In the genomic region with DNA sequence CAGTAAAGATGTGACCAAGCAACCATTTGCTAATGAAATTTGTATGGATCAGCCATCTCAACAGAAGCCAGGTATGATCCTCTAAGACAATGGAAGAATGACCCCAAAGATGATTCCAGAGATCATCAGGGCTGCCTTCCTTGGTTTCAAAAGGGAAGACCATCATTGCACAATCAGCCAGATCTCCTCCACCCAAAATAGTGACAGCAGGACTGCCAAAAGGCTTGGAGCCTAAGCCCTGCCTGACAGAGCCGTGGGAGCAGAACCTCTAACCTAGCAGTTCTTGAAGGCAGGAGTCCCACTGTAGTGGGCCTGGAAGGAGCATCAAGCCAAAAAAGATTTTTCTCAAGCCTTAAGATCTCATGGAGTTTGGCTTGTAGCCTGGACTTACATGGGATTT, we compare ENCODE assay signal across 18 cellular contexts.
"Had no signal": no experiment of that assay in that cellular context is flagged by ENCODE, and none has a peak within 500 bp of the region (broad histone marks: within the 10 kb centered on the region; RNA-seq: fewer than 3 reads in every experiment).

No MANE protein-coding gene starts in this region.

- H3K9me3 ChIP-seq: pancreas had no signal

- H3K27ac ChIP-seq: dorsolateral prefrontal cortex, left lung, pancreas had no signal

- FAIRE-seq: frontal cortex, pancreas, urothelium cell line had no signal

- DNase-seq: cortex of kidney; dorsolateral prefrontal cortex; effector CD8-positive, alpha-beta T cell; glutamatergic neuron; islet precursor cell; left lung; mesenchymal stem cell; midbrain; occipital lobe; pancreas; right cardiac atrium; stimulated activated CD4-positive, alpha-beta T cell treated with anti-CD3 and anti-CD28 coated beads, Interleukin-2, amount 100 ng/mL, for 48 hours; stimulated activated naive CD4-positive, alpha-beta T cell treated with Interleukin-2 at 50 U/mL for 16 hours had no signal

- H3K4me1 ChIP-seq: left lung, pancreas had no signal

- H3K4me3 ChIP-seq: dorsolateral prefrontal cortex, left lung, lung, pancreas, smooth muscle cell had no signal

- ATAC-seq: left lung; natural killer cell treated with Interleukin-12 subunit alpha and Interleukin-12 subunit beta and Interleukin-15 and Interleukin-18, amount 100 ng/mL, for 72 hours; pancreas had no signal

- H3K27me3 ChIP-seq: dorsolateral prefrontal cortex, left lung, pancreas had no signal

- H3K36me3 ChIP-seq: left lung, pancreas had no signal

- H3K4me2 ChIP-seq: smooth muscle cell had no signal
